ENCODE assay signal across 9 cellular contexts in the genomic region with DNA sequence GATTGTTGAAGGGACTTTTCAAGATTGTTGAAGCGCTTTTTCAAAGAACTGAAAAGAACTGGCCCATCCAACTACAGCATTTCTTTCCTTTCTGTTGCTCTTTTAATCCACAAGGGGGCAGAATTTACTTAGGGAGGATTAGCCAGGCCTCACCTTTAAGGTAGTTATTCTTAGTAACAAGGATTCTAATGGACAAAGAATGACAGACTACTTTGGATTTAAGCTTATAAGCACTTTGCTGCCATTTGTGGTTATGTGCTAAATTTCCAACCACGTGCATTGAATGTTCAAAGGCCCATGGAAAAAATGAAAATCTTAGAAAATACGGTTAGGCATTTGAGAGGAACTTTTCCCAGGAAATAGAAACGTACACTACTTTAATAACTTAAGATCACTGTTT. TPM values are rescaled to one million over a fixed set of nuclear protein-coding genes. Genes with fewer than 3 reads are reported as not detected.
DNase-seq lines count a peak whose midpoint lies in the region; ATAC-seq and TF ChIP-seq lines count a peak whose summit lies in the region.
"Had no signal": no experiment of that assay in that cellular context is flagged by ENCODE, and none has a peak within 500 bp of the region (broad histone marks: within the 10 kb centered on the region; RNA-seq: fewer than 3 reads in every experiment).

No MANE protein-coding gene starts in this region.

- H3K27ac Mint-ChIP-seq in effector memory CD8-positive, alpha-beta T cell, result no peak overlapping the region
- H3K27ac Mint-ChIP-seq: naive B cell had no signal

- H3K4me3 ChIP-seq in IMR-90 (ENCODE audit: insufficient read depth, low read depth, low read length), result no peak overlapping the region
- no peak overlapping the region for H3K4me3 ChIP-seq in effector memory CD4-positive, alpha-beta T cell (ENCODE audit: insufficient read depth, low read depth, low read length, poor library complexity, severe bottlenecking)

- no peak overlapping the region for H2AK5ac ChIP-seq in IMR-90 (ENCODE audit: low read depth, low read length)

- no peak overlapping the region for H3K4me2 ChIP-seq in IMR-90 (ENCODE audit: low read depth, low read length)

- no peak overlapping the region for H3K23ac ChIP-seq in IMR-90 (ENCODE audit: low read depth, low read length)

- dilution Hi-C loops in IMR-90 (cut with HindIII; ENCODE audit: low sequenced_read_pairs, unreplicated experiment), result loop anchor here (25.0 kb wide), 1 partner anchor 151 kb away; no protein-coding TSS in a partner anchor

- no peak overlapping the region for H3K18ac ChIP-seq in IMR-90 (ENCODE audit: low read depth, low read length)

- H4K8ac ChIP-seq in IMR-90 (ENCODE audit: low read depth in 2 of 2, low read length in 2 of 2), result no peak overlapping the region

- no peak overlapping the region for H3K9ac ChIP-seq in IMR-90 (ENCODE audit: low read depth, low read length)

- TF ChIP-seq POLR2A in IMR-90 (IDR thresholded peaks at IDR 0.05; ENCODE audit: low read depth, low read length), result no peak

- H3K79me1 ChIP-seq in IMR-90 (ENCODE audit: low read depth in 1 of 2, low read length in 2 of 2), result peaks cover 51 to 81% of the 10 kb centered on the region in 2 experiments

- CTCF ChIA-PET in IMR-90 (lab: Yijun Ruan, JAX), result interaction anchor here (0.6 to 5.0 kb wide), 6 partner anchors 28 to 135 kb away, joined by 3 to 42 read pairs (median 4); no protein-coding TSS in a partner anchor

- intact Hi-C loops in IMR-90 (cut with micrococcal nuclease), result loop anchor here (1.0 to 5.0 kb wide), 3 partner anchors 55 to 136 kb away; no protein-coding TSS in a partner anchor

- H3K9me3 Mint-ChIP-seq in effector memory CD8-positive, alpha-beta T cell, result no peaks in the 10 kb centered on the region

- H2BK15ac ChIP-seq in IMR-90 (ENCODE audit: low read depth, low read length), result no peak overlapping the region

- POLR2A ChIA-PET in IMR-90 (lab: Charles Lee; ENCODE audit: unreplicated experiment), result no interaction called here

- peak; percentile 88 for TF ChIP-seq RAD21 in IMR-90 (IDR thresholded peaks at IDR 0.05; ENCODE audit: low read length)

- H3K4ac ChIP-seq in IMR-90 (ENCODE audit: low read depth, low read length), result no peak overlapping the region; the same call in 1 of the 2 replicates

- H4K20me1 ChIP-seq in IMR-90 (ENCODE audit: insufficient read depth, low read length), result no peaks in the 10 kb centered on the region

- ATAC-seq in IMR-90 (ENCODE audit: low read depth) (peak; percentile 19; the same call in 1 of the 2 replicates), HG03460 (IDR thresholded peaks at IDR 0.05; ENCODE audit: unreplicated experiment) (no peak)
- peak; percentile 58 for ATAC-seq in effector memory CD8-positive, alpha-beta T cell (replicated peaks)

- peak; percentile 44 for DNase-seq in DMS153 treated with DMSO at 0.1 percent for 48 hours (lab: John Stamatoyannopoulos, UW; ENCODE audit: unreplicated experiment)
- DNase-seq in IMR-90, result peak; percentile 65
- peak; percentile 73 for DNase-seq in OCI-M1 (lab: John Stamatoyannopoulos, UW)
- DNase-seq in effector memory CD8-positive, alpha-beta T cell, result no peak
- DNase-seq in medulla oblongata (ENCODE audit: extremely low spot score), result peak; percentile 58
- no peak for DNase-seq in OCI-M2 (lab: John Stamatoyannopoulos, UW; ENCODE audit: unreplicated experiment)
- no peak for DNase-seq in effector memory CD4-positive, alpha-beta T cell
- DNase-seq: naive B cell had no signal

- H3K27me3 Mint-ChIP-seq in effector memory CD8-positive, alpha-beta T cell, result peaks cover 0 to 9% of the 10 kb centered on the region in 2 donors

- no peak overlapping the region for H3K27ac ChIP-seq in IMR-90 (ENCODE audit: insufficient read depth, low read length)
- H3K27ac ChIP-seq in effector memory CD4-positive, alpha-beta T cell (ENCODE audit: insufficient read depth, low read length, poor library complexity, severe bottlenecking), result no peak overlapping the region

- 100% methylated on average over 1 of the region's 4 CpGs; no CpG with 5 or more reads in 1 of the 2 experiments for WGBS in IMR-90 (ENCODE audit: extremely low coverage in 2 of 2, insufficient read length in 1 of 2), 2 experiments

- H3K4me1 Mint-ChIP-seq in effector memory CD8-positive, alpha-beta T cell (ENCODE audit: low read depth in 2 of 2), result peaks cover 5 to 6% of the 10 kb centered on the region in 2 donors
- H3K4me1 Mint-ChIP-seq: naive B cell had no signal

- peak; percentile 76 for TF ChIP-seq CTCF in IMR-90 (conservative IDR thresholded peaks at IDR 0.05; ENCODE audit: low read depth, low read length)

- no peak overlapping the region for H3K4me3 Mint-ChIP-seq in effector memory CD8-positive, alpha-beta T cell
- H3K4me3 Mint-ChIP-seq: naive B cell had no signal

- H3K9me3 ChIP-seq in IMR-90 (ENCODE audit: control insufficient read depth, insufficient read depth, low read length), result peaks cover 6% of the 10 kb centered on the region
- H3K9me3 ChIP-seq in effector memory CD4-positive, alpha-beta T cell (ENCODE audit: control insufficient read depth, low read length), result no peaks in the 10 kb centered on the region

- no peak overlapping the region for H4K91ac ChIP-seq in IMR-90 (ENCODE audit: insufficient read depth, low read depth, low read length)

- no TSS peak for BruUV-seq in IMR-90 (replicated peaks; lab: Mats Ljungman, UMichigan)

- H3K56ac ChIP-seq in IMR-90 (ENCODE audit: extremely low read depth, insufficient read depth, low read length), result no peak overlapping the region

- H2AFZ ChIP-seq in IMR-90 (replicated peaks; ENCODE audit: low read length, poor library complexity), result no peak overlapping the region

- no peak overlapping the region for H2BK120ac ChIP-seq in IMR-90 (ENCODE audit: low read depth, low read length)

- H4K5ac ChIP-seq in IMR-90 (ENCODE audit: low read depth, low read length), result no peak overlapping the region

- no peaks in the 10 kb centered on the region for H3K27me3 ChIP-seq in IMR-90 (ENCODE audit: control insufficient read depth, insufficient read depth, low read length)
- no peaks in the 10 kb centered on the region for H3K27me3 ChIP-seq in effector memory CD4-positive, alpha-beta T cell (replicated peaks; ENCODE audit: control insufficient read depth, insufficient read depth, low read length, poor library complexity, severe bottlenecking)

- no peak overlapping the region for H3K14ac ChIP-seq in IMR-90 (replicated peaks; ENCODE audit: low read depth, low read length)

- in situ Hi-C loops in IMR-90 (cut with MboI; ENCODE audit: low sequenced_read_pairs), result loop anchor here (5.0 kb wide), 1 partner anchor 136 kb away; no protein-coding TSS in a partner anchor

- H2AK9ac ChIP-seq in IMR-90 (replicated peaks; ENCODE audit: low read depth, low read length, poor library complexity), result no peak overlapping the region

- H3K9me1 ChIP-seq in IMR-90 (ENCODE audit: insufficient read depth, low read length), result peaks cover 14% of the 10 kb centered on the region

- peaks cover 32% of the 10 kb centered on the region for H3K36me3 ChIP-seq in IMR-90 (ENCODE audit: control insufficient read depth, insufficient read depth, low read length)
- H3K36me3 ChIP-seq in effector memory CD4-positive, alpha-beta T cell (ENCODE audit: control insufficient read depth, insufficient read depth, low read length), result no peaks in the 10 kb centered on the region

- peaks cover 13% of the 10 kb centered on the region for H3K4me1 ChIP-seq in IMR-90 (ENCODE audit: control insufficient read depth, insufficient read depth, low read length)
- H3K4me1 ChIP-seq in effector memory CD4-positive, alpha-beta T cell (ENCODE audit: control insufficient read depth, insufficient read depth, low read length, poor library complexity, severe bottlenecking), result no peaks in the 10 kb centered on the region

- peak overlapping the region; percentile 48 for H2BK5ac ChIP-seq in IMR-90 (ENCODE audit: low read depth, low read length, poor library complexity, severe bottlenecking)

- H3K36me3 Mint-ChIP-seq in effector memory CD8-positive, alpha-beta T cell (ENCODE audit: insufficient read depth), result peaks cover 3% of the 10 kb centered on the region
- H3K36me3 Mint-ChIP-seq: naive B cell had no signal

- H2BK20ac ChIP-seq in IMR-90 (ENCODE audit: low read depth, low read length), result 0 out of 2 replicates have a peak overlapping the region, but pooled peaks have one; percentile 3

TF ChIP-seq in IMR-90, 13 proteins besides CTCF, POLR2A, EP300 and RAD21:
- no peak for TF ChIP-seq MXI1 (IDR thresholded peaks at IDR 0.05; ENCODE audit: borderline replicate concordance, low read depth, low read length)
- TF ChIP-seq BHLHE40 (IDR thresholded peaks at IDR 0.05; ENCODE audit: low read depth, low read length), result no peak
- TF ChIP-seq RCOR1 (IDR thresholded peaks at IDR 0.05; ENCODE audit: insufficient replicate concordance, low read length), result no peak
- TF ChIP-seq SMC3 (IDR thresholded peaks at IDR 0.05; ENCODE audit: low read depth, low read length), result peak; percentile 89
- no peak for TF ChIP-seq FOS (IDR thresholded peaks at IDR 0.05; ENCODE audit: low read depth, low read length)

RNA-seq across cellular contexts. Expression of a gene that starts 49.5 kb away (rescaled TPM):
- total RNA-seq in IMR-90 (2012; rRNA removed), result 4,053 and 4,346 TPM in 2 replicates
- 2,309 and 2,607 TPM in 2 replicates for polyA plus RNA-seq in IMR-90 (2012; rRNA removed)
- 891 and 1,297 TPM in 2 replicates for polyA plus RNA-seq in IMR-90 (2012; cell fraction: cytosol; rRNA removed)
- polyA plus RNA-seq in IMR-90 (2012; cell fraction: nucleus; rRNA removed; ENCODE audit: low replicate concordance), result 378 and 1,026 TPM in 2 replicates

Comparison
In these comparisons a context has a peak if more than half of its experiments do, and no peak if none do; other contexts are left out.
1. DNase-seq: peak in DMS153 treated with DMSO at 0.1 percent for 48 hours (single experiment), IMR-90 (single experiment), OCI-M1 (single experiment) and medulla oblongata (single experiment); none in effector memory CD8-positive, alpha-beta T cell (0 of 3), OCI-M2 (single experiment) and effector memory CD4-positive, alpha-beta T cell (0 of 3).